ENCODE assay signal across 1 cellular context in genomic region chr17:17682293-17682736, GRCh38.
A peak's percentile ranks its signal among the peaks of the same experiment; 100 is the strongest.
TF ChIP-seq lines count a peak whose summit lies in the region.

No MANE protein-coding gene starts in this region.

TF ChIP-seq in SK-N-SH, 30 proteins besides CTCF, POLR2A, EP300 and RAD21 (continued from another document):
- TF ChIP-seq PBX3 (IDR thresholded peaks at IDR 0.05) (no peak), YY1 (IDR thresholded peaks at IDR 0.05; ENCODE audit: low read depth) (no peak), POLR2AphosphoS5 (IDR thresholded peaks at IDR 0.05; ENCODE audit: low read depth, low read length) (no peak), GABPA (IDR thresholded peaks at IDR 0.05; ENCODE audit: low read depth) (no peak), EZH2phosphoT487 (IDR thresholded peaks at IDR 0.05; ENCODE audit: borderline replicate concordance, low read depth) (no peak), MAX (IDR thresholded peaks at IDR 0.05; ENCODE audit: low read depth) (0 out of 2 replicates have a peak, but pooled peaks have one; percentile 3)
